ENCODE assay signal across 18 cellular contexts in genomic region chr10:74916283-74916682, GRCh38.
DNase-seq lines count a peak whose midpoint lies in the region; ATAC-seq and TF ChIP-seq lines count a peak whose summit lies in the region.
"Had no signal": no experiment of that assay in that cellular context is flagged by ENCODE, and none has a peak within 500 bp of the region (broad histone marks: within the 10 kb centered on the region; RNA-seq: fewer than 3 reads in every experiment).

No MANE protein-coding gene starts in this region.

- H3K36me3 ChIP-seq in SK-N-SH (replicated peaks in 1 of 2; ENCODE audit: control insufficient read depth in 1 of 2, insufficient read depth in 2 of 2, low read length in 1 of 2) = peaks cover 0 to 16% of the 10 kb centered on the region in 2 experiments
- H3K36me3 ChIP-seq: SJCRH30 had no signal

- no peak for DNase-seq in SK-N-SH
- peak; percentile 69 for DNase-seq in NCI-H526 treated with DMSO at 0.1 percent for 48 hours (lab: John Stamatoyannopoulos, UW)
- DNase-seq in fibroblast of peridontal ligament (ENCODE audit: extremely low read depth) = peak; percentile 58
- DNase-seq in NCI-H524 treated with DMSO at 0.1 percent for 48 hours (lab: John Stamatoyannopoulos, UW) = no peak
- DNase-seq in SHP77 treated with DMSO at 0.1 percent for 48 hours (lab: John Stamatoyannopoulos, UW) = no peak
- DNase-seq: Caco-2; CD4-positive, alpha-beta T cell; GF-D8; GOT3; NCI-H1417 treated with DMSO at 0.1 percent for 48 hours; NCI-H1930; NCI-H510A; SJCRH30; SW 1271 had no signal

- no peak overlapping the region for H3K9ac ChIP-seq in SK-N-SH
- H3K9ac ChIP-seq: KMS-11 had no signal

- no peak overlapping the region for H3K27ac ChIP-seq in SK-N-SH (ENCODE audit: low read depth in 2 of 2, low read length in 1 of 2)
- H3K27ac ChIP-seq: KMS-11, RWPE1, SJCRH30 had no signal

- H3K27me3 ChIP-seq in SK-N-SH (ENCODE audit: insufficient read depth) = no peaks in the 10 kb centered on the region
- H3K27me3 ChIP-seq: SJCRH30 had no signal

- no peaks in the 10 kb centered on the region for H3K9me2 ChIP-seq in SK-N-SH

- TF ChIP-seq CTCF in SK-N-SH (IDR thresholded peaks at IDR 0.05) = no peak

- peaks cover 75% of the 10 kb centered on the region for H3K79me2 ChIP-seq in SK-N-SH (ENCODE audit: insufficient read depth)

- TF ChIP-seq EP300 in SK-N-SH (IDR thresholded peaks at IDR 0.05; ENCODE audit: borderline replicate concordance in 1 of 2, low read depth in 1 of 2, low read length in 1 of 2) = no peak

- H3K4me3 ChIP-seq in SK-N-SH (ENCODE audit: low read depth in 2 of 2, low read length in 1 of 2) = no peak overlapping the region
- H3K4me3 ChIP-seq: SJCRH30 had no signal

- peaks cover 15% of the 10 kb centered on the region for H4K20me1 ChIP-seq in SK-N-SH (ENCODE audit: insufficient read depth)

- ATAC-seq in SK-N-SH treated with all-trans-retinoic acid at 6 μM for 48 hours (peak; percentile 61), GM18909 (IDR thresholded peaks at IDR 0.05; ENCODE audit: poor library complexity, unreplicated experiment) (no peak)

- CTCF ChIA-PET in SK-N-SH (lab: Yijun Ruan, JAX) = interaction anchor here (1.0 kb wide), 1 partner anchor 12 kb away, joined by 4 read pairs; no protein-coding TSS in a partner anchor

- H3F3A ChIP-seq in SK-N-SH (replicated peaks; ENCODE audit: insufficient read depth) = no peaks in the 10 kb centered on the region

- WGBS in SK-N-SH (ENCODE audit: low lambda C conversion rate) = 96% methylated on average over 1 of the region's 1 CpG

- H3K4me2 ChIP-seq in SK-N-SH = no peak overlapping the region
- H3K4me2 ChIP-seq: KMS-11 had no signal

- no peaks in the 10 kb centered on the region; the same call in 1 of the 2 replicates for H3K9me3 ChIP-seq in SK-N-SH

- H2AFZ ChIP-seq in SK-N-SH (ENCODE audit: low read depth) = no peak overlapping the region

- peaks cover 0 to 6% of the 10 kb centered on the region in 2 experiments; a peak in 2 of 4 replicates for H3K4me1 ChIP-seq in SK-N-SH (ENCODE audit: control insufficient read depth in 1 of 2, insufficient read depth in 2 of 2, low read depth in 1 of 2, low read length in 1 of 2)
- H3K4me1 ChIP-seq: Caco-2, SJCRH30 had no signal

- no peak for TF ChIP-seq RAD21 in SK-N-SH (IDR thresholded peaks at IDR 0.05; ENCODE audit: low read length)

- POLR2A ChIA-PET in SK-N-SH (lab: Yijun Ruan, JAX) = no interaction called here

TF ChIP-seq in SK-N-SH treated with all-trans-retinoic acid at 6 μM for 48 hours, 23 proteins besides CTCF, POLR2A, EP300 and RAD21 (continues in another document):
- TF ChIP-seq ISL1 (CRISPR knock-in tag; IDR thresholded peaks at IDR 0.05) = no peak
- no peak for TF ChIP-seq CSDC2 (CRISPR knock-in tag; IDR thresholded peaks at IDR 0.05)
- TF ChIP-seq ESRRG (CRISPR knock-in tag; IDR thresholded peaks at IDR 0.05) = no peak
- no peak for TF ChIP-seq ZNF565 (CRISPR knock-in tag; conservative IDR thresholded peaks at IDR 0.05; ENCODE audit: low read depth)
- no peak for TF ChIP-seq SNAI2 (CRISPR knock-in tag; IDR thresholded peaks at IDR 0.05)
- TF ChIP-seq CREB5 (CRISPR knock-in tag; IDR thresholded peaks at IDR 0.05; ENCODE audit: low read depth) = no peak
- no peak for TF ChIP-seq ZFP3 (CRISPR knock-in tag; IDR thresholded peaks at IDR 0.05)
- no peak for TF ChIP-seq PPARA (CRISPR knock-in tag; IDR thresholded peaks at IDR 0.05; ENCODE audit: borderline replicate concordance)
- no peak for TF ChIP-seq ZFP30 (CRISPR knock-in tag; IDR thresholded peaks at IDR 0.05)
- TF ChIP-seq RARB (CRISPR knock-in tag; IDR thresholded peaks at IDR 0.05) = no peak
- no peak for TF ChIP-seq TCF4 (CRISPR knock-in tag; IDR thresholded peaks at IDR 0.05; ENCODE audit: borderline replicate concordance)
- TF ChIP-seq ZNF70 (CRISPR knock-in tag; IDR thresholded peaks at IDR 0.05) = no peak
- no peak for TF ChIP-seq POU6F1 (CRISPR knock-in tag; IDR thresholded peaks at IDR 0.05; ENCODE audit: borderline replicate concordance, low read depth)

TF ChIP-seq in SK-N-SH, 30 proteins besides CTCF, POLR2A, EP300 and RAD21 (continues in another document):
- TF ChIP-seq YY1 (IDR thresholded peaks at IDR 0.05; ENCODE audit: low read depth) = no peak
- TF ChIP-seq ZBTB33 (IDR thresholded peaks at IDR 0.05; ENCODE audit: borderline replicate concordance, low read depth) = no peak
- no peak for TF ChIP-seq TCF12 (IDR thresholded peaks at IDR 0.05)
- TF ChIP-seq PBX3 (IDR thresholded peaks at IDR 0.05) = no peak
- no peak for TF ChIP-seq USF2 (IDR thresholded peaks at IDR 0.05; ENCODE audit: borderline replicate concordance, low read depth, low read length)
- no peak for TF ChIP-seq ELF1 (IDR thresholded peaks at IDR 0.05)
- TF ChIP-seq NRF1 (IDR thresholded peaks at IDR 0.05; ENCODE audit: low read depth, low read length) = no peak
- no peak for TF ChIP-seq GABPA (IDR thresholded peaks at IDR 0.05; ENCODE audit: low read depth)
- no peak for TF ChIP-seq MAX (IDR thresholded peaks at IDR 0.05; ENCODE audit: low read depth)
- TF ChIP-seq FOSL2 (IDR thresholded peaks at IDR 0.05; ENCODE audit: borderline replicate concordance, low read depth) = no peak
- TF ChIP-seq USF1 (IDR thresholded peaks at IDR 0.05; ENCODE audit: borderline replicate concordance, low read depth) = no peak
- TF ChIP-seq RFX5 (IDR thresholded peaks at IDR 0.05; ENCODE audit: low read length) = no peak
- TF ChIP-seq TAF1 (IDR thresholded peaks at IDR 0.05; ENCODE audit: borderline replicate concordance, low read depth, low read length) = no peak
- TF ChIP-seq TEAD4 (IDR thresholded peaks at IDR 0.05; ENCODE audit: borderline replicate concordance, insufficient read depth) = no peak
- no peak for TF ChIP-seq MXI1 (IDR thresholded peaks at IDR 0.05; ENCODE audit: low read depth, low read length)
- no peak for TF ChIP-seq FOXM1 (IDR thresholded peaks at IDR 0.05; ENCODE audit: low read depth)

Comparison
In these comparisons a context has a peak if more than half of its experiments do, and no peak if none do; other contexts are left out.
1. DNase-seq: peak in NCI-H526 treated with DMSO at 0.1 percent for 48 hours (single experiment) and fibroblast of peridontal ligament (single experiment); none in SK-N-SH (single experiment), NCI-H524 treated with DMSO at 0.1 percent for 48 hours (single experiment) and SHP77 treated with DMSO at 0.1 percent for 48 hours (single experiment).